In genomic region chr2:95122197-95122551, GRCh38 we compare ENCODE assay signal across 8 cellular contexts. TPM values are rescaled to one million over a fixed set of nuclear protein-coding genes. Genes with fewer than 3 reads are reported as not detected.
DNase-seq lines count a peak whose midpoint lies in the region; ATAC-seq and TF ChIP-seq lines count a peak whose summit lies in the region.

No MANE protein-coding gene starts in this region.

- no peak for TF ChIP-seq RAD21 in HCT116 (IDR thresholded peaks at IDR 0.05; ENCODE audit: low read depth)

- no peak for TF ChIP-seq POLR2A in HCT116 (IDR thresholded peaks at IDR 0.05; ENCODE audit: borderline replicate concordance, extremely low read depth, insufficient read depth, insufficient read length)

- no peaks in the 10 kb centered on the region for H3K27me3 ChIP-seq in HCT116 (ENCODE audit: insufficient read depth, low read length)
- no peaks in the 10 kb centered on the region for H3K27me3 ChIP-seq in RWPE2 (ENCODE audit: insufficient read depth, poor library complexity, severe bottlenecking)

- no peaks in the 10 kb centered on the region for H3K9me2 ChIP-seq in HCT116 (ENCODE audit: insufficient read depth)

- no peaks in the 10 kb centered on the region for H4K20me1 ChIP-seq in HCT116 (ENCODE audit: insufficient read depth)

- no peak for TF ChIP-seq CTCF in GM12864 (IDR thresholded peaks at IDR 0.05; ENCODE audit: low read depth, low read length, missing control alignments)
- no peak for TF ChIP-seq CTCF in HCT116 (IDR thresholded peaks at IDR 0.05 in 2 of 3, conservative IDR thresholded peaks at IDR 0.05 in 1 of 3; ENCODE audit: borderline replicate concordance in 1 of 3, insufficient read depth in 1 of 3, low read depth in 2 of 3, low read length in 2 of 3)
- TF ChIP-seq CTCF in RWPE2 (IDR thresholded peaks at IDR 0.05; ENCODE audit: poor library complexity, severe bottlenecking) = no peak
- TF ChIP-seq CTCF in fibroblast of the aortic adventitia (IDR thresholded peaks at IDR 0.05; ENCODE audit: insufficient read depth, low read length) = no peak

- BruUV-seq in HCT116 (replicated peaks; lab: Mats Ljungman, UMichigan) = no TSS peak

- CTCF ChIA-PET in HCT116 (lab: Charles Lee) = interaction anchor here (0.6 to 1.5 kb wide), 6 partner anchors 28 to 223 kb away, joined by 3 to 4 read pairs (median 3); no protein-coding TSS in a partner anchor

- H3K4me3 ChIP-seq in GM12864 (ENCODE audit: low read depth, low read length) = peak overlapping the region; percentile 99
- H3K4me3 ChIP-seq in HCT116 (replicated peaks in 1 of 2; ENCODE audit: low read depth in 1 of 2, low read length in 2 of 2) = peak overlapping the region; percentile 98 to 100
- peak overlapping the region; percentile 71 for H3K4me3 ChIP-seq in RWPE2 (ENCODE audit: severe bottlenecking)
- peak overlapping the region; percentile 98 for H3K4me3 ChIP-seq in fibroblast of the aortic adventitia (ENCODE audit: low read depth, low read length)
- peak overlapping the region; percentile 99 for H3K4me3 ChIP-seq in skeletal muscle cell (ENCODE audit: low read depth, low read length)

- H3K4me1 ChIP-seq in HCT116 (ENCODE audit: control insufficient read depth in 1 of 2, insufficient read depth in 2 of 2, low read length in 2 of 2) = peaks cover 0 to 25% of the 10 kb centered on the region in 2 experiments; a peak in 3 of 4 replicates
- peaks cover 8% of the 10 kb centered on the region for H3K4me1 ChIP-seq in RWPE2 (ENCODE audit: insufficient read depth, poor library complexity, severe bottlenecking)

- POLR2A ChIA-PET in HCT116 (lab: Charles Lee) = interaction anchor here (1.2 kb wide), 1 partner anchor 17 kb away, joined by 3 read pairs; no protein-coding TSS in a partner anchor

- RAD21 ChIA-PET in HCT116 (lab: Charles Lee; ENCODE audit: low non-redundant PET in 1 of 2, low total read pairs in 2 of 2, uncharacterized antibody in 2 of 2, unreplicated experiment in 2 of 2) = interaction anchor here in 1 of 2 experiments (1.0 kb wide), 1 partner anchor 43 kb away, joined by 4 read pairs; no protein-coding TSS in a partner anchor

- H3K36me3 ChIP-seq in HCT116 (ENCODE audit: control insufficient read depth in 1 of 2, insufficient read depth in 2 of 2, low read length in 2 of 2) = peaks cover 4 to 6% of the 10 kb centered on the region in 2 experiments; a peak in 2 of 4 replicates
- peaks cover 15% of the 10 kb centered on the region for H3K36me3 ChIP-seq in RWPE2 (ENCODE audit: low read depth)

- intact Hi-C loops in HCT116 (cut with micrococcal nuclease) = no loop called here

- peak overlapping the region; percentile 58 for H2AFZ ChIP-seq in HCT116 (ENCODE audit: low read depth, low read length, poor library complexity, severe bottlenecking)

- ATAC-seq in HCT116 = no peak; the same call in 1 of the 2 replicates
- ATAC-seq in RWPE2 (ENCODE audit: low read depth) = no peak

- H3K9me3 ChIP-seq in HCT116 (ENCODE audit: control insufficient read depth in 1 of 2, insufficient read depth in 1 of 2, low read depth in 1 of 2, low read length in 2 of 2) = no peaks in the 10 kb centered on the region
- no peaks in the 10 kb centered on the region for H3K9me3 ChIP-seq in RWPE2 (ENCODE audit: severe bottlenecking)

- no peak overlapping the region; the same call in 1 of the 2 replicates for H3K27ac ChIP-seq in HCT116 (ENCODE audit: low read depth, low read length)
- H3K27ac ChIP-seq in RWPE2 (ENCODE audit: poor library complexity, severe bottlenecking) = peak overlapping the region; percentile 62

- H3K9ac ChIP-seq in HCT116 (ENCODE audit: low read length) = peak overlapping the region; percentile 91

- peak overlapping the region; percentile 97 for H3K4me2 ChIP-seq in HCT116 (ENCODE audit: low read length)

- DNase-seq in GM12864 (ENCODE audit: low read depth) (no peak), HCT116 (ENCODE audit: low read depth, low spot score) (no peak), RWPE2 (ENCODE audit: low spot score) (no peak), fibroblast of the aortic adventitia (ENCODE audit: low read depth) (no peak), skeletal muscle cell (ENCODE audit: low read depth) (no peak), MV-4-11 (lab: John Stamatoyannopoulos, UW) (no peak), activated gamma-delta T cell (lab: John Stamatoyannopoulos, UW) (no peak), NCI-H2029 treated with DMSO at 0.1 percent for 48 hours (lab: John Stamatoyannopoulos, UW) (no peak)

- peaks cover 46% of the 10 kb centered on the region for H3K79me2 ChIP-seq in HCT116 (ENCODE audit: insufficient read depth, low read length)

TF ChIP-seq in HCT116, 20 proteins besides CTCF, POLR2A, EP300 and RAD21:
- TF ChIP-seq EZH2 (IDR thresholded peaks at IDR 0.05) (no peak), JUND (IDR thresholded peaks at IDR 0.05) (no peak), YY1 (IDR thresholded peaks at IDR 0.05; ENCODE audit: extremely low read depth, insufficient replicate concordance, low read depth, low read length) (no peak), ELF1 (IDR thresholded peaks at IDR 0.05; ENCODE audit: borderline replicate concordance, low read depth) (no peak), EZH2phosphoT487 (IDR thresholded peaks at IDR 0.05; ENCODE audit: borderline replicate concordance) (no peak), CEBPB (IDR thresholded peaks at IDR 0.05; ENCODE audit: low read depth) (no peak), REST (IDR thresholded peaks at IDR 0.05; ENCODE audit: low read depth) (no peak), TCF7L2 (IDR thresholded peaks at IDR 0.05; ENCODE audit: borderline replicate concordance, extremely low read depth, insufficient read depth, insufficient read length) (no peak), FOSL1 (IDR thresholded peaks at IDR 0.05; ENCODE audit: low read depth) (no peak), MAX (IDR thresholded peaks at IDR 0.05) (no peak), CBX3 (IDR thresholded peaks at IDR 0.05; ENCODE audit: low read depth) (no peak), ATF3 (IDR thresholded peaks at IDR 0.05) (no peak), SP1 (IDR thresholded peaks at IDR 0.05; ENCODE audit: low read depth) (no peak), SRF (IDR thresholded peaks at IDR 0.05; ENCODE audit: low read depth) (no peak), SIN3A (IDR thresholded peaks at IDR 0.05; ENCODE audit: low read depth) (no peak), ZNF274 (IDR thresholded peaks at IDR 0.05; ENCODE audit: low read depth, low read length) (no peak), EGR1 (IDR thresholded peaks at IDR 0.05; ENCODE audit: low read depth) (no peak)

RNA-seq across cellular contexts. Expression of gene MRPS5, which starts 0.6 kb away (rescaled TPM):
- total RNA-seq in HCT116 (2021; ENCODE audit: unreplicated experiment) (70.6 TPM), fibroblast of the aortic adventitia (ENCODE audit: low replicate concordance) (30.4 and 132 TPM in 2 replicates)
- 63.3 and 67.9 TPM in 2 replicates for polyA plus RNA-seq in HCT116 (2012)

RNA-seq across cellular contexts. Expression of gene ZNF514, which starts 37.5 kb away (rescaled TPM):
- total RNA-seq in HCT116 (2021; ENCODE audit: unreplicated experiment) = 8.5 TPM
- 4.3 and 5.0 TPM in 2 replicates for polyA plus RNA-seq in HCT116 (2012)
- total RNA-seq in fibroblast of the aortic adventitia (ENCODE audit: low replicate concordance) = 12.4 and 16.1 TPM in 2 replicates

RNA-seq across cellular contexts. Expression of gene ZNF2, which starts 43.4 kb away (rescaled TPM):
- total RNA-seq in HCT116 (2021; ENCODE audit: unreplicated experiment) (3.4 TPM), fibroblast of the aortic adventitia (ENCODE audit: low replicate concordance) (3.0 and 6.9 TPM in 2 replicates)
- polyA plus RNA-seq in HCT116 (2012) = 2.1 and 3.1 TPM in 2 replicates
